Comparison of ENCODE assay signal across 21 cellular contexts in genomic region chr10:98258683-98259454, GRCh38. TPM values are rescaled to one million over a fixed set of nuclear protein-coding genes. Genes with fewer than 3 reads are reported as not detected.
A peak's percentile ranks its signal among the peaks of the same experiment; 100 is the strongest.
DNase-seq lines count a peak whose midpoint lies in the region; ATAC-seq, FAIRE-seq and TF ChIP-seq lines count a peak whose summit lies in the region.
"Had no signal": no experiment of that assay in that cellular context is flagged by ENCODE, and none has a peak within 500 bp of the region (broad histone marks: within the 10 kb centered on the region; RNA-seq: fewer than 3 reads in every experiment).

No MANE protein-coding gene starts in this region.

- H3K27me3 ChIP-seq in HepG2 (ENCODE audit: control insufficient read depth in 1 of 2, insufficient read depth in 2 of 2, low read length in 2 of 2) (no peaks in the 10 kb centered on the region), right lobe of liver (no peaks in the 10 kb centered on the region), PC-3 (ENCODE audit: low read length) (no peaks in the 10 kb centered on the region)
- H3K27me3 ChIP-seq: breast epithelium, neural progenitor cell, Peyer's patch had no signal

- TF ChIP-seq POLR2A in HepG2 (IDR thresholded peaks at IDR 0.05; ENCODE audit: insufficient read depth in 1 of 2, low read depth in 2 of 2, low read length in 2 of 2) = no peak
- TF ChIP-seq POLR2A in right lobe of liver (IDR thresholded peaks at IDR 0.05) = no peak

- no peak for TF ChIP-seq EP300 in HepG2 (IDR thresholded peaks at IDR 0.05; ENCODE audit: low read depth in 2 of 2, low read length in 2 of 2)
- TF ChIP-seq EP300 in HepG2 (CRISPR knock-in tag; IDR thresholded peaks at IDR 0.05; ENCODE audit: borderline replicate concordance) = no peak

- FAIRE-seq in HepG2 (lab: Jason Lieb, UNC) = no peak

- H3K79me2 ChIP-seq in HepG2 (ENCODE audit: insufficient read depth, low read length) = no peaks in the 10 kb centered on the region
- no peaks in the 10 kb centered on the region for H3K79me2 ChIP-seq in PC-3 (ENCODE audit: low read length)

- WGBS in HepG2 (ENCODE audit: low lambda C conversion rate) = 96% methylated on average over 13 of the region's 13 CpGs
- WGBS in right lobe of liver (ENCODE audit: insufficient coverage, low coverage, low lambda C conversion rate, missing lambda C conversion rate) = 73% methylated on average over 2 of the region's 13 CpGs

- H3K27ac Mint-ChIP-seq in memory B cell = peak overlapping the region; percentile 70
- no peak overlapping the region for H3K27ac Mint-ChIP-seq in WTC11
- H3K27ac Mint-ChIP-seq: activated T-helper 1 cell treated with anti-CD3 and anti-CD28 coated beads, Interleukin-12 subunit alpha, Interleukin-12 subunit beta, Interleukin-2, Interleukin-4 antibody, amounts not matched to agents 30 ng/mL and 10 ng/mL and 1 ng/mL, durations not matched to agents 14 hours and 24 hours and 36 hours; CD8-positive, alpha-beta T cell; neural progenitor cell had no signal

- in situ Hi-C loops in HepG2 (cut with HindIII; ENCODE audit: extremely low pct_ligation_motif_present, low pct_unique_long_range_greater_than_20kb) = no loop called here

- no peak overlapping the region for H3K4me3 Mint-ChIP-seq in memory B cell
- no peak overlapping the region for H3K4me3 Mint-ChIP-seq in WTC11
- H3K4me3 Mint-ChIP-seq: activated T-helper 1 cell treated with anti-CD3 and anti-CD28 coated beads, Interleukin-12 subunit alpha, Interleukin-12 subunit beta, Interleukin-2, Interleukin-4 antibody, amounts not matched to agents 30 ng/mL and 10 ng/mL and 1 ng/mL, durations not matched to agents 14 hours and 24 hours and 36 hours; CD8-positive, alpha-beta T cell; neural progenitor cell had no signal

- no peaks in the 10 kb centered on the region; a peak in 1 of 5 replicates for H3K36me3 ChIP-seq in HepG2 (replicated peaks in 1 of 2; ENCODE audit: control insufficient read depth in 1 of 2, insufficient read depth in 2 of 2, low read length in 2 of 2)
- no peaks in the 10 kb centered on the region for H3K36me3 ChIP-seq in right lobe of liver
- H3K36me3 ChIP-seq in PC-3 (ENCODE audit: low read depth, low read length) = no peaks in the 10 kb centered on the region
- H3K36me3 ChIP-seq: breast epithelium, neural progenitor cell, Peyer's patch had no signal

- H3K27me3 Mint-ChIP-seq in memory B cell (no peaks in the 10 kb centered on the region), WTC11 (ENCODE audit: low read depth) (no peaks in the 10 kb centered on the region)

- H2AFZ ChIP-seq in HepG2 (ENCODE audit: low read length) = no peak overlapping the region
- no peak overlapping the region for H2AFZ ChIP-seq in PC-3 (ENCODE audit: low read length)
- H2AFZ ChIP-seq: neural progenitor cell had no signal

- H3K9me3 ChIP-seq in HepG2 (ENCODE audit: low read length) (no peaks in the 10 kb centered on the region), right lobe of liver (no peaks in the 10 kb centered on the region), PC-3 (ENCODE audit: low read length) (no peaks in the 10 kb centered on the region)
- H3K9me3 ChIP-seq: breast epithelium, Peyer's patch, SK-N-SH had no signal

- no peak overlapping the region for H3K27ac ChIP-seq in HepG2 (ENCODE audit: extremely low read length, insufficient read depth, low read length)
- H3K27ac ChIP-seq in right lobe of liver = no peak overlapping the region
- H3K27ac ChIP-seq in PC-3 (ENCODE audit: low read length) = no peak overlapping the region
- H3K27ac ChIP-seq: coronary artery, neural progenitor cell, Peyer's patch had no signal

- no peaks in the 10 kb centered on the region for H3F3A ChIP-seq in PC-3 (ENCODE audit: low read length, unreplicated experiment)

- H3K4me2 ChIP-seq in HepG2 (ENCODE audit: low read depth, low read length) (no peak overlapping the region), PC-3 (ENCODE audit: low read length) (no peak overlapping the region)
- H3K4me2 ChIP-seq: neural progenitor cell, SK-N-SH had no signal

- H3K36me3 Mint-ChIP-seq in memory B cell (peaks cover 15% of the 10 kb centered on the region), WTC11 (no peaks in the 10 kb centered on the region)
- H3K36me3 Mint-ChIP-seq: neural progenitor cell had no signal

- H3K4me1 ChIP-seq in HepG2 (ENCODE audit: insufficient read depth, low read length) (peaks cover 14% of the 10 kb centered on the region), right lobe of liver (no peaks in the 10 kb centered on the region), PC-3 (ENCODE audit: insufficient read depth, low read length) (peaks cover 24% of the 10 kb centered on the region)
- H3K4me1 ChIP-seq: neural progenitor cell, Peyer's patch had no signal

- no peak overlapping the region for H3K9ac ChIP-seq in HepG2 (ENCODE audit: insufficient read depth, low read depth, low read length)
- H3K9ac ChIP-seq in PC-3 (ENCODE audit: low read length) = no peak overlapping the region
- H3K9ac ChIP-seq: neural progenitor cell, SK-N-SH had no signal

- BruUV-seq in HepG2 (replicated peaks; lab: Mats Ljungman, UMichigan) (no TSS peak), PC-3 (replicated peaks; lab: Mats Ljungman, UMichigan) (no TSS peak)

- CTCF ChIA-PET in HepG2 (lab: Yijun Ruan, JAX; ENCODE audit: low intra/inter-chr PET ratio, low total read pairs) (no interaction called here), PC-3 (lab: Charles Lee) (no interaction called here), WTC11 (lab: Charles Lee) (interaction anchor here (1.2 kb wide), 1 partner anchor 50 kb away, joined by 4 read pairs; no protein-coding TSS in a partner anchor)

- no peaks in the 10 kb centered on the region for H3K9me3 Mint-ChIP-seq in memory B cell
- H3K9me3 Mint-ChIP-seq in WTC11 = no peaks in the 10 kb centered on the region
- H3K9me3 Mint-ChIP-seq: activated T-helper 1 cell treated with anti-CD3 and anti-CD28 coated beads, Interleukin-12 subunit alpha, Interleukin-12 subunit beta, Interleukin-2, Interleukin-4 antibody, amounts not matched to agents 30 ng/mL and 10 ng/mL and 1 ng/mL, durations not matched to agents 14 hours and 24 hours and 36 hours; CD8-positive, alpha-beta T cell; neural progenitor cell had no signal

- POLR2A ChIA-PET in HepG2 (lab: Yijun Ruan, JAX) = interaction anchor here (1.4 kb wide), 1 partner anchor 9 kb away, joined by 4 read pairs; the partner anchor contains the start of gene LOXL4
- POLR2A ChIA-PET in PC-3 (lab: Charles Lee; ENCODE audit: unreplicated experiment) = no interaction called here
- POLR2A ChIA-PET in WTC11 (lab: Charles Lee) = no interaction called here

- H3K9me2 ChIP-seq in PC-3 (replicated peaks; ENCODE audit: low read length) = no peaks in the 10 kb centered on the region
- H3K9me2 ChIP-seq: SK-N-SH had no signal

- no peak for TF ChIP-seq RAD21 in HepG2 (CRISPR knock-in tag; IDR thresholded peaks at IDR 0.05)

- TF ChIP-seq CTCF in HepG2 (CRISPR knock-in tag; IDR thresholded peaks at IDR 0.05) (no peak), right lobe of liver (IDR thresholded peaks at IDR 0.05) (no peak), PC-3 (conservative IDR thresholded peaks at IDR 0.05; ENCODE audit: low read depth, low read length) (no peak), WTC11 (IDR thresholded peaks at IDR 0.05) (no peak)

- DNase-seq in HepG2 (ENCODE audit: low spot score) (no peak), right lobe of liver (no peak), PC-3 (peak; percentile 22), memory B cell (ENCODE audit: low spot score in 2 of 2) (peak in 1 of 2 donors; percentile 5), WTC11 (ENCODE audit: low spot score) (no peak), NCI-H524 (lab: John Stamatoyannopoulos, UW) (no peak), SHP77 (lab: John Stamatoyannopoulos, UW) (no peak)
- DNase-seq in stimulated activated naive CD4-positive, alpha-beta T cell (lab: John Stamatoyannopoulos, UW) = no peak
- DNase-seq: activated CD4-positive, alpha-beta T cell treated with anti-CD3 and anti-CD28 coated beads for 1 hour; CD8-positive, alpha-beta T cell; DMS79 treated with DMSO at 0.1 percent for 48 hours; Peyer's patch; SK-N-SH; stimulated activated CD4-positive, alpha-beta T cell treated with anti-CD3 and anti-CD28 coated beads, Interleukin-12 subunit alpha, Interleukin-12 subunit beta, amount 100 ng/mL, for 4 hours; stimulated activated CD8-positive, alpha-beta memory T cell treated with anti-CD3 and anti-CD28 coated beads, Interleukin-4, amount 100 ng/mL, for 48 hours; T1000 had no signal

- intact Hi-C loops in HepG2 (cut with micrococcal nuclease; ENCODE audit: unreplicated experiment) = no loop called here
- intact Hi-C loops in right lobe of liver (cut with DNase I) = no loop called here
- intact Hi-C loops in PC-3 (cut with micrococcal nuclease) = no loop called here

- ATAC-seq in HepG2 = no peak
- no peak for ATAC-seq in right lobe of liver
- ATAC-seq in PC-3 = peak; percentile 20
- no peak for ATAC-seq in memory B cell (ENCODE audit: low read depth)
- no peak for ATAC-seq in WTC11
- ATAC-seq: CD8-positive, alpha-beta T cell had no signal

- H4K20me1 ChIP-seq in HepG2 (ENCODE audit: insufficient read depth, low read length) = no peaks in the 10 kb centered on the region
- H4K20me1 ChIP-seq in PC-3 (ENCODE audit: low read length) = no peaks in the 10 kb centered on the region

- no peaks in the 10 kb centered on the region for H3K4me1 Mint-ChIP-seq in memory B cell
- H3K4me1 Mint-ChIP-seq in WTC11 = no peaks in the 10 kb centered on the region
- H3K4me1 Mint-ChIP-seq: neural progenitor cell had no signal

- H3K4me3 ChIP-seq in HepG2 (replicated peaks in 1 of 3; ENCODE audit: insufficient read depth in 1 of 3, low read depth in 2 of 3, low read length in 3 of 3) (no peak overlapping the region), right lobe of liver (no peak overlapping the region), PC-3 (ENCODE audit: low read length) (no peak overlapping the region)
- H3K4me3 ChIP-seq: breast epithelium, coronary artery, neural progenitor cell, Peyer's patch had no signal

RNA-seq across cellular contexts. Expression of gene LOXL4, which starts 9.1 kb away (rescaled TPM):
- total RNA-seq in HepG2 (2016; rRNA removed; fragmentation: Illumina TruSeq; extraction: Trizol) = 3.8 and 8.8 TPM in 2 replicates
- 0.91 and 0.97 TPM in 2 replicates for total RNA-seq in HepG2 (2016; cell fraction: cytosol; rRNA removed; fragmentation: Illumina TruSeq; extraction: Trizol; ENCODE audit: low read depth)
- 3.1 and 9.9 TPM in 2 replicates for total RNA-seq in HepG2 (2016; cell fraction: insoluble cytoplasmic fraction; rRNA removed; fragmentation: Illumina TruSeq; extraction: Trizol)
- total RNA-seq in HepG2 (2016; cell fraction: membrane; rRNA removed; fragmentation: Illumina TruSeq; extraction: Trizol) = 2.6 and 3.1 TPM in 2 replicates
- total RNA-seq in HepG2 (2016; cell fraction: nucleus; rRNA removed; fragmentation: Illumina TruSeq; extraction: Trizol) = 9.7 TPM in 2 replicates
- 21.1 and 31.3 TPM in 2 replicates for polyA plus RNA-seq in HepG2 (2011; rRNA removed)
- polyA plus RNA-seq in HepG2 (2011; cell fraction: cytosol; rRNA removed) = 19.8 and 25.9 TPM in 2 replicates
- polyA plus RNA-seq in HepG2 (2011; cell fraction: nucleus; rRNA removed) = 20.8 and 24.7 TPM in 2 replicates
- 12.1 and 16.1 TPM in 2 replicates for polyA plus RNA-seq in HepG2 (2012)
- 0.87 and 1.0 TPM in 2 replicates for polyA plus RNA-seq in HepG2 (2016; cell fraction: cytosol; fragmentation: Illumina TruSeq; extraction: Trizol; ENCODE audit: low read depth)
- 3.1 and 3.6 TPM in 2 replicates for polyA plus RNA-seq in HepG2 (2016; cell fraction: insoluble cytoplasmic fraction; fragmentation: Illumina TruSeq; extraction: Trizol; ENCODE audit: low read depth)
- polyA plus RNA-seq in HepG2 (2016; cell fraction: membrane; fragmentation: Illumina TruSeq; extraction: Trizol; ENCODE audit: low read depth) = 2.1 and 2.4 TPM in 2 replicates
- polyA plus RNA-seq in HepG2 (2016; cell fraction: nucleus; fragmentation: Illumina TruSeq; extraction: Trizol; ENCODE audit: insufficient read depth, low read depth) = 12.3 and 13.7 TPM in 2 replicates
- 33.3 TPM in 1 of 2 replicates, not detected in the other for polyA minus RNA-seq in HepG2 (2011; rRNA and poly(A)+ RNA removed; ENCODE audit: low replicate concordance)
- 13.7 and 23.0 TPM in 2 replicates for polyA minus RNA-seq in HepG2 (2011; cell fraction: cytosol; rRNA and poly(A)+ RNA removed)
- 7.2 and 9.9 TPM in 2 replicates for polyA minus RNA-seq in HepG2 (2011; cell fraction: nucleus; rRNA and poly(A)+ RNA removed)
- 10 to 100 TPM in 3 of 6 experiments, 1 to 10 TPM in 1, under 1 TPM in 2; 0.51 to 33.4 (median 10.8) TPM for total RNA-seq in right lobe of liver
- 7.8 and 8.2 TPM in 2 replicates for total RNA-seq in PC-3 (2014; rRNA removed)
- 0.07 to 0.35 TPM (median 0.21 TPM) in 3 replicates for total RNA-seq in WTC11 (2021)
- total RNA-seq: activated T-helper 1 cell treated with anti-CD3 and anti-CD28 coated beads, Interleukin-12 subunit alpha, Interleukin-12 subunit beta, Interleukin-2, Interleukin-4 antibody, amounts not matched to agents 30 ng/mL and 10 ng/mL and 1 ng/mL, durations not matched to agents 14 hours and 24 hours and 36 hours; HT1080 had no signal
